In the genomic region with DNA sequence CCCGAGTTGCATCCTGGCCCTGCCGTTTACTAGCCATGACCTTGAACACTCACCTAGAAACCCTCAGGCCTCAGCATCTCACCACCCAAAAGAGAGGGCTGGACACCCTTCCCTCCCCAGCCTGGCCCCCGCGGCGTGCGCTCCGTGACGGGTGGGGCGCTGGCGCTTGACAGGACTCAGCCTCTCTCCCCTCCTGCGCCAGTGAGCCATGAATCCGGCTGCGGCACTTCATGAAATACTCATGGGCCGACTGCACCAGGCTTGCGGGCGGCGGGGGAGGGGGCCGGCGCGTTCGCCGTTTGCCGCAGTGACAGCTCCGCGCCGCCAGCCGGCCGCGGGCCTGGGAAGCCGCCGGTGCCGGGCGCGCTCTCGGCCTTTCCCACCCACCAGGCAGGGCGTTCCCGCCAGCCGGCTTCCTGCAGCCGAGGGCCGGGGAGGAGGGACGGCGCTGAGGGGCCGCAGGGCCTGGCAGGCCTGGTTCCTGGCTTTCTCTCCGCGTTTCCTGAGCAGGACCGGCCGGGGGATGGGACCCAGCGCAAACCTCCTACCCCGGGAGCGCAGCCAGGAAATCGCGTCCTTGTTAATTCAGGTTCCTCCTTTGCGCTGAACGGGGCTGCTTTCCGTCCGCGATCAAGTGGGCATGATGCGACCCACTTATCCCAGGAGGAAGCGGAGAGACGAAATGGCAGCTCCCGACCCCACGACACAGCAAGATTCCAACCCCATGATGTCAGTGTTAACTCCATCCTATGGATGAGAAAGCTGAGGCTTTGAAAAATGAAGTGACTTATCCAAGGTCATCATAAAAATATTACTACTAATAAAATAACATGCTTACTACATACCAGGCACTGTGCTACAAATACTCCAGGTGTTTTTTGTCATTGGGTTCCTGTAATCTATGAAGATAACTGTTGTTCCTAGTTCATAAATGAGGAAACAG, we compare ENCODE assay signal across 1 cellular context.
TF ChIP-seq lines count a peak whose summit lies in the region.

No MANE protein-coding gene starts in this region.

TF ChIP-seq in HepG2, 621 proteins besides CTCF, POLR2A, EP300 and RAD21 (continued from another document and continues in another):
- TF ChIP-seq, protein P1, sequence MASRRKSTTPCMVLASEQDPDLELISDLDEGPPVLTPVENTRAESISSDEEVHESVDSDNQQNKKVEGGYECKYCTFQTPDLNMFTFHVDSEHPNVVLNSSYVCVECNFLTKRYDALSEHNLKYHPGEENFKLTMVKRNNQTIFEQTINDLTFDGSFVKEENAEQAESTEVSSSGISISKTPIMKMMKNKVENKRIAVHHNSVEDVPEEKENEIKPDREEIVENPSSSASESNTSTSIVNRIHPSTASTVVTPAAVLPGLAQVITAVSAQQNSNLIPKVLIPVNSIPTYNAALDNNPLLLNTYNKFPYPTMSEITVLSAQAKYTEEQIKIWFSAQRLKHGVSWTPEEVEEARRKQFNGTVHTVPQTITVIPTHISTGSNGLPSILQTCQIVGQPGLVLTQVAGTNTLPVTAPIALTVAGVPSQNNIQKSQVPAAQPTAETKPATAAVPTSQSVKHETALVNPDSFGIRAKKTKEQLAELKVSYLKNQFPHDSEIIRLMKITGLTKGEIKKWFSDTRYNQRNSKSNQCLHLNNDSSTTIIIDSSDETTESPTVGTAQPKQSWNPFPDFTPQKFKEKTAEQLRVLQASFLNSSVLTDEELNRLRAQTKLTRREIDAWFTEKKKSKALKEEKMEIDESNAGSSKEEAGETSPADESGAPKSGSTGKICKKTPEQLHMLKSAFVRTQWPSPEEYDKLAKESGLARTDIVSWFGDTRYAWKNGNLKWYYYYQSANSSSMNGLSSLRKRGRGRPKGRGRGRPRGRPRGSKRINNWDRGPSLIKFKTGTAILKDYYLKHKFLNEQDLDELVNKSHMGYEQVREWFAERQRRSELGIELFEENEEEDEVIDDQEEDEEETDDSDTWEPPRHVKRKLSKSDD (CRISPR knock-in tag; IDR thresholded peaks at IDR 0.05; ENCODE audit: low read depth): peak; percentile 70; the same call in 1 of the 2 replicates
- TF ChIP-seq NR3C1 (CRISPR knock-in tag; IDR thresholded peaks at IDR 0.05): no peak
- TF ChIP-seq, protein P2, sequence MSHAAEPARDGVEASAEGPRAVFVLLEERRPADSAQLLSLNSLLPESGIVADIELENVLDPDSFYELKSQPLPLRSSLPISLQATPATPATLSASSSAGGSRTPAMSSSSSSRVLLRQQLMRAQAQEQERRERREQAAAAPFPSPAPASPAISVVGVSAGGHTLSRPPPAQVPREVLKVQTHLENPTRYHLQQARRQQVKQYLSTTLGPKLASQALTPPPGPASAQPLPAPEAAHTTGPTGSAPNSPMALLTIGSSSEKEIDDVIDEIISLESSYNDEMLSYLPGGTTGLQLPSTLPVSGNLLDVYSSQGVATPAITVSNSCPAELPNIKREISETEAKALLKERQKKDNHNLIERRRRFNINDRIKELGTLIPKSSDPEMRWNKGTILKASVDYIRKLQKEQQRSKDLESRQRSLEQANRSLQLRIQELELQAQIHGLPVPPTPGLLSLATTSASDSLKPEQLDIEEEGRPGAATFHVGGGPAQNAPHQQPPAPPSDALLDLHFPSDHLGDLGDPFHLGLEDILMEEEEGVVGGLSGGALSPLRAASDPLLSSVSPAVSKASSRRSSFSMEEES (CRISPR knock-in tag; IDR thresholded peaks at IDR 0.05): no peak
- peak; percentile 70; the same call in 1 of the 2 replicates for TF ChIP-seq ZNF329 (CRISPR knock-in tag; IDR thresholded peaks at IDR 0.05; ENCODE audit: low read depth)
- TF ChIP-seq, protein P3, sequence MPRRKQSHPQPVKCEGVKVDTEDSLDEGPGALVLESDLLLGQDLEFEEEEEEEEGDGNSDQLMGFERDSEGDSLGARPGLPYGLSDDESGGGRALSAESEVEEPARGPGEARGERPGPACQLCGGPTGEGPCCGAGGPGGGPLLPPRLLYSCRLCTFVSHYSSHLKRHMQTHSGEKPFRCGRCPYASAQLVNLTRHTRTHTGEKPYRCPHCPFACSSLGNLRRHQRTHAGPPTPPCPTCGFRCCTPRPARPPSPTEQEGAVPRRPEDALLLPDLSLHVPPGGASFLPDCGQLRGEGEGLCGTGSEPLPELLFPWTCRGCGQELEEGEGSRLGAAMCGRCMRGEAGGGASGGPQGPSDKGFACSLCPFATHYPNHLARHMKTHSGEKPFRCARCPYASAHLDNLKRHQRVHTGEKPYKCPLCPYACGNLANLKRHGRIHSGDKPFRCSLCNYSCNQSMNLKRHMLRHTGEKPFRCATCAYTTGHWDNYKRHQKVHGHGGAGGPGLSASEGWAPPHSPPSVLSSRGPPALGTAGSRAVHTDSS (CRISPR knock-in tag; conservative IDR thresholded peaks at IDR 0.05): no peak
- no peak for TF ChIP-seq FOXP1 (IDR thresholded peaks at IDR 0.05)
- TF ChIP-seq FOXP1 (CRISPR knock-in tag; IDR thresholded peaks at IDR 0.05): no peak
- TF ChIP-seq SIN3B (IDR thresholded peaks at IDR 0.05; ENCODE audit: low read length): no peak
- no peak for TF ChIP-seq ZNF720 (CRISPR knock-in tag; IDR thresholded peaks at IDR 0.05)
- TF ChIP-seq, protein P4, sequence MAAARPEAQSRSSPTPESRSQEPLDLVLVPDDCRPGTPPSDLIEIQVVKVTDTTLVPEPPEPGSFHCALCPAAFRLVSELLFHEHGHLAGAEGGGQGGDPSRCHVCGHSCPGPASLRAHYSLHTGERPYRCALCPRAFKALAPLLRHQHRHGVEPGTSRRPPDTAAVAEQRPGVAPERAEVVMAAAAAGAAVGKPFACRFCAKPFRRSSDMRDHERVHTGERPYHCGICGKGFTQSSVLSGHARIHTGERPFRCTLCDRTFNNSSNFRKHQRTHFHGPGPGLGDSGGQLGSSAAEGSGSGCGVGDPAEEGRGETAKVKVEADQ (CRISPR knock-in tag; IDR thresholded peaks at IDR 0.05; ENCODE audit: borderline replicate concordance): 0 out of 2 replicates have a peak, but pooled peaks have one; percentile 64
- TF ChIP-seq RFX1 (IDR thresholded peaks at IDR 0.05): no peak
- TF ChIP-seq ATF1 (CRISPR knock-in tag; IDR thresholded peaks at IDR 0.05): no peak
- peak; percentile 60; the same call in 1 of the 2 replicates for TF ChIP-seq GABPB1 (CRISPR knock-in tag; IDR thresholded peaks at IDR 0.05)
- TF ChIP-seq FOXK1 (CRISPR knock-in tag; IDR thresholded peaks at IDR 0.05; ENCODE audit: borderline replicate concordance, low read depth): no peak
- TF ChIP-seq ZNF777 (CRISPR knock-in tag; IDR thresholded peaks at IDR 0.05): peak; percentile 61; the same call in 1 of the 2 replicates
- no peak for TF ChIP-seq HIVEP1 (CRISPR knock-in tag; IDR thresholded peaks at IDR 0.05)
- TF ChIP-seq, protein P5, sequence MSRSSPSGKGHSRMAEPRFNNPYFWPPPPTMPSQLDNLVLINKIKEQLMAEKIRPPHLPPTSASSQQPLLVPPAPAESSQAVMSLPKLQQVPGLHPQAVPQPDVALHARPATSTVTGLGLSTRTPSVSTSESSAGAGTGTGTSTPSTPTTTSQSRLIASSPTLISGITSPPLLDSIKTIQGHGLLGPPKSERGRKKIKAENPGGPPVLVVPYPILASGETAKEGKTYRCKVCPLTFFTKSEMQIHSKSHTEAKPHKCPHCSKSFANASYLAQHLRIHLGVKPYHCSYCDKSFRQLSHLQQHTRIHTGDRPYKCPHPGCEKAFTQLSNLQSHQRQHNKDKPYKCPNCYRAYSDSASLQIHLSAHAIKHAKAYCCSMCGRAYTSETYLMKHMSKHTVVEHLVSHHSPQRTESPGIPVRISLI (CRISPR knock-in tag; IDR thresholded peaks at IDR 0.05; ENCODE audit: borderline replicate concordance): no peak
- no peak for TF ChIP-seq HNRNPUL1 (IDR thresholded peaks at IDR 0.05; ENCODE audit: low read depth, low read length)
- TF ChIP-seq MBNL3 (CRISPR knock-in tag; conservative IDR thresholded peaks at IDR 0.05): no peak
- TF ChIP-seq ZNF672 (CRISPR knock-in tag; IDR thresholded peaks at IDR 0.05): no peak
- no peak for TF ChIP-seq FIP1L1 (IDR thresholded peaks at IDR 0.05; ENCODE audit: borderline replicate concordance, insufficient read depth, low read depth, low read length)
- no peak for TF ChIP-seq YEATS2 (CRISPR knock-in tag; IDR thresholded peaks at IDR 0.05; ENCODE audit: borderline replicate concordance)
- TF ChIP-seq ZBTB7A (CRISPR knock-in tag; IDR thresholded peaks at IDR 0.05): peak; percentile 56; the same call in 1 of the 2 replicates
- no peak for TF ChIP-seq PAWR (CRISPR knock-in tag; IDR thresholded peaks at IDR 0.05; ENCODE audit: borderline replicate concordance)
- TF ChIP-seq, protein P6, sequence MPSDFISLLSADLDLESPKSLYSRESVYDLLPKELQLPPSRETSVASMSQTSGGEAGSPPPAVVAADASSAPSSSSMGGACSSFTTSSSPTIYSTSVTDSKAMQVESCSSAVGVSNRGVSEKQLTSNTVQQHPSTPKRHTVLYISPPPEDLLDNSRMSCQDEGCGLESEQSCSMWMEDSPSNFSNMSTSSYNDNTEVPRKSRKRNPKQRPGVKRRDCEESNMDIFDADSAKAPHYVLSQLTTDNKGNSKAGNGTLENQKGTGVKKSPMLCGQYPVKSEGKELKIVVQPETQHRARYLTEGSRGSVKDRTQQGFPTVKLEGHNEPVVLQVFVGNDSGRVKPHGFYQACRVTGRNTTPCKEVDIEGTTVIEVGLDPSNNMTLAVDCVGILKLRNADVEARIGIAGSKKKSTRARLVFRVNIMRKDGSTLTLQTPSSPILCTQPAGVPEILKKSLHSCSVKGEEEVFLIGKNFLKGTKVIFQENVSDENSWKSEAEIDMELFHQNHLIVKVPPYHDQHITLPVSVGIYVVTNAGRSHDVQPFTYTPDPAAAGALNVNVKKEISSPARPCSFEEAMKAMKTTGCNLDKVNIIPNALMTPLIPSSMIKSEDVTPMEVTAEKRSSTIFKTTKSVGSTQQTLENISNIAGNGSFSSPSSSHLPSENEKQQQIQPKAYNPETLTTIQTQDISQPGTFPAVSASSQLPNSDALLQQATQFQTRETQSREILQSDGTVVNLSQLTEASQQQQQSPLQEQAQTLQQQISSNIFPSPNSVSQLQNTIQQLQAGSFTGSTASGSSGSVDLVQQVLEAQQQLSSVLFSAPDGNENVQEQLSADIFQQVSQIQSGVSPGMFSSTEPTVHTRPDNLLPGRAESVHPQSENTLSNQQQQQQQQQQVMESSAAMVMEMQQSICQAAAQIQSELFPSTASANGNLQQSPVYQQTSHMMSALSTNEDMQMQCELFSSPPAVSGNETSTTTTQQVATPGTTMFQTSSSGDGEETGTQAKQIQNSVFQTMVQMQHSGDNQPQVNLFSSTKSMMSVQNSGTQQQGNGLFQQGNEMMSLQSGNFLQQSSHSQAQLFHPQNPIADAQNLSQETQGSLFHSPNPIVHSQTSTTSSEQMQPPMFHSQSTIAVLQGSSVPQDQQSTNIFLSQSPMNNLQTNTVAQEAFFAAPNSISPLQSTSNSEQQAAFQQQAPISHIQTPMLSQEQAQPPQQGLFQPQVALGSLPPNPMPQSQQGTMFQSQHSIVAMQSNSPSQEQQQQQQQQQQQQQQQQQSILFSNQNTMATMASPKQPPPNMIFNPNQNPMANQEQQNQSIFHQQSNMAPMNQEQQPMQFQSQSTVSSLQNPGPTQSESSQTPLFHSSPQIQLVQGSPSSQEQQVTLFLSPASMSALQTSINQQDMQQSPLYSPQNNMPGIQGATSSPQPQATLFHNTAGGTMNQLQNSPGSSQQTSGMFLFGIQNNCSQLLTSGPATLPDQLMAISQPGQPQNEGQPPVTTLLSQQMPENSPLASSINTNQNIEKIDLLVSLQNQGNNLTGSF (CRISPR knock-in tag; IDR thresholded peaks at IDR 0.05): no peak
- no peak for TF ChIP-seq PRPF4 (IDR thresholded peaks at IDR 0.05; ENCODE audit: low read depth, low read length, poor library complexity, severe bottlenecking)
- TF ChIP-seq ELF4 (CRISPR knock-in tag; IDR thresholded peaks at IDR 0.05; ENCODE audit: borderline replicate concordance): no peak
- TF ChIP-seq, protein P7, sequence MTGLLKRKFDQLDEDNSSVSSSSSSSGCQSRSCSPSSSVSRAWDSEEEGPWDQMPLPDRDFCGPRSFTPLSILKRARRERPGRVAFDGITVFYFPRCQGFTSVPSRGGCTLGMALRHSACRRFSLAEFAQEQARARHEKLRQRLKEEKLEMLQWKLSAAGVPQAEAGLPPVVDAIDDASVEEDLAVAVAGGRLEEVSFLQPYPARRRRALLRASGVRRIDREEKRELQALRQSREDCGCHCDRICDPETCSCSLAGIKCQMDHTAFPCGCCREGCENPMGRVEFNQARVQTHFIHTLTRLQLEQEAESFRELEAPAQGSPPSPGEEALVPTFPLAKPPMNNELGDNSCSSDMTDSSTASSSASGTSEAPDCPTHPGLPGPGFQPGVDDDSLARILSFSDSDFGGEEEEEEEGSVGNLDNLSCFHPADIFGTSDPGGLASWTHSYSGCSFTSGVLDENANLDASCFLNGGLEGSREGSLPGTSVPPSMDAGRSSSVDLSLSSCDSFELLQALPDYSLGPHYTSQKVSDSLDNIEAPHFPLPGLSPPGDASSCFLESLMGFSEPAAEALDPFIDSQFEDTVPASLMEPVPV (CRISPR knock-in tag; IDR thresholded peaks at IDR 0.05): no peak
- no peak for TF ChIP-seq ZNF7 (CRISPR knock-in tag; IDR thresholded peaks at IDR 0.05)
- 0 out of 2 replicates have a peak, but pooled peaks have one; percentile 58 for TF ChIP-seq TMF1 (CRISPR knock-in tag; IDR thresholded peaks at IDR 0.05; ENCODE audit: low read depth)
- TF ChIP-seq ASH2L (IDR thresholded peaks at IDR 0.05; ENCODE audit: insufficient read length, low read depth, low read length): peak; percentile 52
- TF ChIP-seq, protein P8, sequence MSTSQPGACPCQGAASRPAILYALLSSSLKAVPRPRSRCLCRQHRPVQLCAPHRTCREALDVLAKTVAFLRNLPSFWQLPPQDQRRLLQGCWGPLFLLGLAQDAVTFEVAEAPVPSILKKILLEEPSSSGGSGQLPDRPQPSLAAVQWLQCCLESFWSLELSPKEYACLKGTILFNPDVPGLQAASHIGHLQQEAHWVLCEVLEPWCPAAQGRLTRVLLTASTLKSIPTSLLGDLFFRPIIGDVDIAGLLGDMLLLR (CRISPR knock-in tag; IDR thresholded peaks at IDR 0.05): no peak
- no peak for TF ChIP-seq ZSCAN20 (CRISPR knock-in tag; IDR thresholded peaks at IDR 0.05; ENCODE audit: borderline replicate concordance)
- peak; percentile 49; the same call in 1 of the 2 replicates for TF ChIP-seq KMT2A (CRISPR knock-in tag; IDR thresholded peaks at IDR 0.05)
- TF ChIP-seq, protein P9, sequence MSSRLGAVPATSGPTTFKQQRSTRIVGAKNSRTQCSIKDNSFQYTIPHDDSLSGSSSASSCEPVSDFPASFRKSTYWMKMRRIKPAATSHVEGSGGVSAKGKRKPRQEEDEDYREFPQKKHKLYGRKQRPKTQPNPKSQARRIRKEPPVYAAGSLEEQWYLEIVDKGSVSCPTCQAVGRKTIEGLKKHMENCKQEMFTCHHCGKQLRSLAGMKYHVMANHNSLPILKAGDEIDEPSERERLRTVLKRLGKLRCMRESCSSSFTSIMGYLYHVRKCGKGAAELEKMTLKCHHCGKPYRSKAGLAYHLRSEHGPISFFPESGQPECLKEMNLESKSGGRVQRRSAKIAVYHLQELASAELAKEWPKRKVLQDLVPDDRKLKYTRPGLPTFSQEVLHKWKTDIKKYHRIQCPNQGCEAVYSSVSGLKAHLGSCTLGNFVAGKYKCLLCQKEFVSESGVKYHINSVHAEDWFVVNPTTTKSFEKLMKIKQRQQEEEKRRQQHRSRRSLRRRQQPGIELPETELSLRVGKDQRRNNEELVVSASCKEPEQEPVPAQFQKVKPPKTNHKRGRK (CRISPR knock-in tag; IDR thresholded peaks at IDR 0.05): no peak
- TF ChIP-seq, protein P10, sequence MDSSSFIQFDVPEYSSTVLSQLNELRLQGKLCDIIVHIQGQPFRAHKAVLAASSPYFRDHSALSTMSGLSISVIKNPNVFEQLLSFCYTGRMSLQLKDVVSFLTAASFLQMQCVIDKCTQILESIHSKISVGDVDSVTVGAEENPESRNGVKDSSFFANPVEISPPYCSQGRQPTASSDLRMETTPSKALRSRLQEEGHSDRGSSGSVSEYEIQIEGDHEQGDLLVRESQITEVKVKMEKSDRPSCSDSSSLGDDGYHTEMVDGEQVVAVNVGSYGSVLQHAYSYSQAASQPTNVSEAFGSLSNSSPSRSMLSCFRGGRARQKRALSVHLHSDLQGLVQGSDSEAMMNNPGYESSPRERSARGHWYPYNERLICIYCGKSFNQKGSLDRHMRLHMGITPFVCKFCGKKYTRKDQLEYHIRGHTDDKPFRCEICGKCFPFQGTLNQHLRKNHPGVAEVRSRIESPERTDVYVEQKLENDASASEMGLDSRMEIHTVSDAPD (CRISPR knock-in tag; IDR thresholded peaks at IDR 0.05): no peak
- TF ChIP-seq NAIF1 (CRISPR knock-in tag; IDR thresholded peaks at IDR 0.05; ENCODE audit: borderline replicate concordance): no peak
